Comparison of ENCODE assay signal across 1 cellular context in the genomic region with DNA sequence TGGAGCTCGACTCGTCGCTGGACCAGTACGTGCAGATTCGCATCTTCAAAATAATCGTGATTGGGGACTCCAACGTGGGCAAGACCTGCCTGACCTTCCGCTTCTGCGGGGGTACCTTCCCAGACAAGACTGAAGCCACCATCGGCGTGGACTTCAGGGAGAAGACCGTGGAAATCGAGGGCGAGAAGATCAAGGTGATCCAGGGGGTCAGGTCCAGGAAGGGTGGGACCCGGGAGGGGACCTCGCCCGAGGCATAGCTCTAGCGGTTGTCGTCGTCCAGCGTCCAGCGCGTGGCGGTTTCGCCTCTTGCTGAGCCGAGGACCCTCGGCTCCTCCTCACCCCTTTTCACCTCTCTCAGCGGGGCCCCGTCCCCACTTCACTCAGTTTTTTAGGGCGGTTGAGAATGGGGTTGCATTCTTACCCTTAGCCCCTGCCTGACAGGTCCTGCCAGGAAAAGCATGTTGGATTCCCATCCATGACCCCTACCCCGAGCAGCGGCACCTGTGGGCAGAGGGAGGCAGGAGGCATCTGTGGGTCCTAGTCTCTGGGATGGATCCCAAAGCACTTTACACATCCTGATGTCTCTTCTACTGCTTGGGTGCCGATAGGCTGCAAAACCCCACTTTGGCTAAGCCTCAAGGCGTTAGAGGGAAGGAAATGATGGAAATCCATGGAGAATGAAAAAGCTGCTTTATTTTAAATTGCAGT.
TF ChIP-seq lines count a peak whose summit lies in the region.

No MANE protein-coding gene starts in this region.

TF ChIP-seq in IMR-90, 13 proteins besides CTCF, POLR2A, EP300 and RAD21 (continued from another document):
- TF ChIP-seq RFX5 (IDR thresholded peaks at IDR 0.05; ENCODE audit: low read depth, low read length) (no peak), SMC3 (IDR thresholded peaks at IDR 0.05; ENCODE audit: low read depth, low read length) (no peak), NFE2L2 (IDR thresholded peaks at IDR 0.05; ENCODE audit: low read depth, low read length) (no peak), CHD1 (IDR thresholded peaks at IDR 0.05; ENCODE audit: low read depth, low read length) (no peak), MXI1 (IDR thresholded peaks at IDR 0.05; ENCODE audit: borderline replicate concordance, low read depth, low read length) (no peak), FOS (IDR thresholded peaks at IDR 0.05; ENCODE audit: low read depth, low read length) (no peak)
- TF ChIP-seq, protein P1, sequence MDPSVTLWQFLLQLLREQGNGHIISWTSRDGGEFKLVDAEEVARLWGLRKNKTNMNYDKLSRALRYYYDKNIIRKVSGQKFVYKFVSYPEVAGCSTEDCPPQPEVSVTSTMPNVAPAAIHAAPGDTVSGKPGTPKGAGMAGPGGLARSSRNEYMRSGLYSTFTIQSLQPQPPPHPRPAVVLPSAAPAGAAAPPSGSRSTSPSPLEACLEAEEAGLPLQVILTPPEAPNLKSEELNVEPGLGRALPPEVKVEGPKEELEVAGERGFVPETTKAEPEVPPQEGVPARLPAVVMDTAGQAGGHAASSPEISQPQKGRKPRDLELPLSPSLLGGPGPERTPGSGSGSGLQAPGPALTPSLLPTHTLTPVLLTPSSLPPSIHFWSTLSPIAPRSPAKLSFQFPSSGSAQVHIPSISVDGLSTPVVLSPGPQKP (IDR thresholded peaks at IDR 0.05; ENCODE audit: borderline replicate concordance, low read depth, low read length) = no peak
- TF ChIP-seq, protein P2, sequence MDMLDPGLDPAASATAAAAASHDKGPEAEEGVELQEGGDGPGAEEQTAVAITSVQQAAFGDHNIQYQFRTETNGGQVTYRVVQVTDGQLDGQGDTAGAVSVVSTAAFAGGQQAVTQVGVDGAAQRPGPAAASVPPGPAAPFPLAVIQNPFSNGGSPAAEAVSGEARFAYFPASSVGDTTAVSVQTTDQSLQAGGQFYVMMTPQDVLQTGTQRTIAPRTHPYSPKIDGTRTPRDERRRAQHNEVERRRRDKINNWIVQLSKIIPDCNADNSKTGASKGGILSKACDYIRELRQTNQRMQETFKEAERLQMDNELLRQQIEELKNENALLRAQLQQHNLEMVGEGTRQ (IDR thresholded peaks at IDR 0.05; ENCODE audit: low read depth, low read length) = no peak
